In genomic region chr6:169695131-169695530, GRCh38 we compare ENCODE assay signal across 26 cellular contexts.
"Had no signal": no experiment of that assay in that cellular context is flagged by ENCODE, and none has a peak within 500 bp of the region (broad histone marks: within the 10 kb centered on the region; RNA-seq: fewer than 3 reads in every experiment).

No MANE protein-coding gene starts in this region.

- H3K4me1 ChIP-seq: adrenal gland, body of pancreas had no signal

- H3K27me3 ChIP-seq: adrenal gland, body of pancreas, foreskin keratinocyte, gastrocnemius medialis had no signal

- DNase-seq: activated CD4-positive, alpha-beta memory T cell treated with anti-CD3 and anti-CD28 coated beads for 36 hours; activated CD4-positive, alpha-beta T cell treated with anti-CD3 and anti-CD28 coated beads for 36 hours; activated CD4-positive, alpha-beta T cell treated with anti-CD3 and anti-CD28 coated beads, Interleukin-2, amount 10 ng/mL, durations not matched to agents 24 days and 14 days; activated CD4-positive, CD25-positive, alpha-beta regulatory T cell; activated CD4-positive, CD25-positive, alpha-beta regulatory T cell treated with anti-CD3 and anti-CD28 coated beads, Interleukin-2, amount 50 U/mL, for 72 hours; activated CD8-positive, alpha-beta memory T cell treated with anti-CD3 and anti-CD28 coated beads, Interleukin-2, amount 10 ng/mL, durations not matched to agents 7 days and 5 days; activated CD8-positive, alpha-beta memory T cell treated with anti-CD3 and anti-CD28 coated beads, Interleukin-2, amount 50 U/mL, for 4 hours; activated CD8-positive, alpha-beta T cell treated with anti-CD3 and anti-CD28 coated beads, Interleukin-2, amount 10 ng/mL, durations not matched to agents 7 days and 5 days; activated effector memory CD4-positive, alpha-beta T cell treated with anti-CD3 and anti-CD28 coated beads, Interleukin-2, amount 50 U/mL, for 16 hours; activated naive CD4-positive, alpha-beta T cell treated with anti-CD3 and anti-CD28 coated beads for 36 hours; activated naive CD8-positive, alpha-beta T cell treated with anti-CD3 and anti-CD28 coated beads for 36 hours; activated naive CD8-positive, alpha-beta T cell treated with anti-CD3 and anti-CD28 coated beads, Interleukin-2, amount 50 U/mL, for 24 hours; activated T-cell treated with anti-CD3 and anti-CD28 coated beads, Interleukin-2, amount 50 U/mL, for 1 hour; activated T-cell treated with anti-CD3 and anti-CD28 coated beads, Interleukin-2, amount 50 U/mL, for 48 hours; adrenal gland; amygdala; aorta; body of pancreas; caudate nucleus; cortex of kidney; effector CD8-positive, alpha-beta T cell; foreskin keratinocyte; gastrocnemius medialis; glutamatergic neuron; T-helper 2 cell had no signal

- H3K9me3 ChIP-seq: adrenal gland, body of pancreas, gastrocnemius medialis had no signal

- H3K27ac ChIP-seq: adrenal gland, body of pancreas, foreskin keratinocyte, gastrocnemius medialis had no signal

- ATAC-seq: activated CD4-positive, alpha-beta T cell treated with anti-CD3 and anti-CD28 coated beads for 36 hours; activated CD8-positive, alpha-beta memory T cell treated with anti-CD3 and anti-CD28 coated beads, Interleukin-2, amount 10 ng/mL, durations not matched to agents 7 days and 5 days; activated CD8-positive, alpha-beta T cell treated with anti-CD3 and anti-CD28 coated beads, Interleukin-2, amount 10 ng/mL, durations not matched to agents 7 days and 5 days; activated naive CD8-positive, alpha-beta T cell treated with anti-CD3 and anti-CD28 coated beads, Interleukin-2, amount 50 U/mL, for 24 hours; body of pancreas; esophagus mucosa; foreskin keratinocyte; gastrocnemius medialis had no signal

- H3K4me3 ChIP-seq: adrenal gland, body of pancreas, gastrocnemius medialis had no signal

- H3K36me3 ChIP-seq: adrenal gland, gastrocnemius medialis had no signal
